In the genomic region with DNA sequence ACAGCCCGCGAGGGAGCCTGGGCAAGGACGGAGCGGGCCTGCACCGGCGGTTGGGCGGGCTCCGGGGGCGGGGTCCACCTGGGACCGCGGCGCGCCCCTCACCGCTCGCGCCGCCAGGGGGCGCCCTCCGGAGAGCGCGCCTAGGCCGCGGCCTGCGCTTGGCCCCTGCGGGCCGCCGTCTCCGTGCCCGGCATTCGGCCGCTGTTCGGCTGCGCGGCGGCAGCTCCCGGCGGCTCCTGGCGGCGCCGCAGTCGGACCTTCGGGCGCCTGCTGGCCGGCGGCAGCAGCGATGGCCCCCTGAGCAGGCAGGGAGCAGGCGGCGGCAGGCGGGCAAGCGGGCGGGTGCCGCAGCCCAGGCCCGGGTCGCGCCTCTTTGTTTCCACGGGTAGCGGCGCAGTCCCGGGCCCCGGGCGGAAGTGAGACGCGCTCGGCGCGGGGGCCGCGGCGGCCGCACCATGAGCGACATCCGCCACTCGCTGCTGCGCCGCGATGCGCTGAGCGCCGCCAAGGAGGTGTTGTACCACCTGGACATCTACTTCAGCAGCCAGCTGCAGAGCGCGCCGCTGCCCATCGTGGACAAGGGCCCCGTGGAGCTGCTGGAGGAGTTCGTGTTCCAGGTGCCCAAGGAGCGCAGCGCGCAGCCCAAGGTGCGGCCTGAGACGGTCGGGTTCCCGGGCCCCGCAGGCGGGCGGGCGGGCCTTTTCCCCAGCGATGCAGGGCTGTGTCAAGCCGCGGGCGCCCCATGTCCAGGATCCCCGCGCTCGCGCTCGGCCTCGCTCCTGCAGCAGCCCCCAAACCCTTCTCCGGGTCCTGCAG, we compare ENCODE assay signal across 8 cellular contexts. TPM values are rescaled to one million over a fixed set of nuclear protein-coding genes. Genes with fewer than 3 reads are reported as not detected.
A peak's percentile ranks its signal among the peaks of the same experiment; 100 is the strongest.
DNase-seq lines count a peak whose midpoint lies in the region; ATAC-seq and TF ChIP-seq lines count a peak whose summit lies in the region.

A gene (plus strand): TSS at position 193 of the 816 bp plus-strand sequence. CDS start 263 bp downstream, at position 456.

- H3K4me1 ChIP-seq in mesendoderm (ENCODE audit: control insufficient read depth, low read depth, low read length): no peaks in the 10 kb centered on the region

- no CpG with 5 or more reads among the region's 107 CpGs for WGBS in mesendoderm (ENCODE audit: extremely low coverage, insufficient coverage, low lambda C conversion rate)

- CTCF ChIA-PET in CD4-positive, alpha-beta T cell (lab: Charles Lee): interaction anchor here (0.6 to 2.1 kb wide), 8 partner anchors 10 to 593 kb away, joined by 3 to 14 read pairs (median 4); a partner anchor contains a TSS

- no peak within 1 kb of the TSS for H2BK5ac ChIP-seq in mesendoderm (ENCODE audit: low read length)

- H3K4me3 ChIP-seq in mesendoderm (ENCODE audit: low read length): peak within 1 kb of the TSS; percentile 98

- peaks cover 81% of the 10 kb centered on the region for H3K36me3 Mint-ChIP-seq in CD4-positive, alpha-beta T cell (ENCODE audit: low read depth)
- peaks cover 60% of the 10 kb centered on the region for H3K36me3 Mint-ChIP-seq in effector memory CD8-positive, alpha-beta T cell (ENCODE audit: insufficient read depth)

- H3K4me3 Mint-ChIP-seq in CD4-positive, alpha-beta T cell: peak within 1 kb of the TSS; percentile 98
- peak within 1 kb of the TSS; percentile 88 to 93 for H3K4me3 Mint-ChIP-seq in effector memory CD8-positive, alpha-beta T cell

- H3K9me3 Mint-ChIP-seq in CD4-positive, alpha-beta T cell: no peaks in the 10 kb centered on the region
- H3K9me3 Mint-ChIP-seq in effector memory CD8-positive, alpha-beta T cell: no peaks in the 10 kb centered on the region

- H3K79me2 ChIP-seq in mesendoderm (ENCODE audit: control insufficient read depth, insufficient read depth, low read length): no peaks in the 10 kb centered on the region

- ATAC-seq in CD4-positive, alpha-beta T cell (ENCODE audit: poor library complexity): peak; percentile 89
- ATAC-seq in HG03457 (IDR thresholded peaks at IDR 0.05; ENCODE audit: unreplicated experiment): peak; percentile 79
- ATAC-seq in effector memory CD8-positive, alpha-beta T cell (replicated peaks): peak; percentile 88

- H3K36me3 ChIP-seq in mesendoderm (ENCODE audit: control insufficient read depth, insufficient read depth, low read length): peaks cover 3% of the 10 kb centered on the region

- peak within 1 kb of the TSS; percentile 83 for H3K4me2 ChIP-seq in mesendoderm (ENCODE audit: low read length)

- H3K23ac ChIP-seq in mesendoderm (ENCODE audit: low read length): no peak within 1 kb of the TSS

- peak; percentile 45 for TF ChIP-seq CTCF in CD4-positive, alpha-beta T cell (IDR thresholded peaks at IDR 0.05)

- H2BK120ac ChIP-seq in mesendoderm (ENCODE audit: low read depth, low read length): no peak within 1 kb of the TSS

- intact Hi-C loops in CD4-positive, alpha-beta T cell (cut with DNase I, micrococcal nuclease): loop anchor here (2.0 to 10.0 kb wide), 6 partner anchors 15 to 1052 kb away; a partner anchor contains a TSS

- H3K4ac ChIP-seq in mesendoderm (ENCODE audit: low read depth, low read length): peak within 1 kb of the TSS; percentile 57

- no peaks in the 10 kb centered on the region for H3K79me1 ChIP-seq in mesendoderm (ENCODE audit: low read length)

- H4K5ac ChIP-seq in mesendoderm (ENCODE audit: low read length): no peak within 1 kb of the TSS

- H2BK15ac ChIP-seq in mesendoderm (replicated peaks; ENCODE audit: low read depth): no peak within 1 kb of the TSS

- peak; percentile 65 to 85 (median 76) for DNase-seq in CD4-positive, alpha-beta T cell
- peak; percentile 76 for DNase-seq in GM19240 (ENCODE audit: insufficient read length, low spot score)
- peak; percentile 9 for DNase-seq in NCI-H82 treated with DMSO at 0.1 percent for 48 hours (lab: John Stamatoyannopoulos, UW; ENCODE audit: unreplicated experiment)
- DNase-seq in activated CD8-positive, alpha-beta memory T cell treated with anti-CD3 and anti-CD28 coated beads for 24 hours: peak; percentile 93
- DNase-seq in effector memory CD8-positive, alpha-beta T cell: peak; percentile 79 to 87 (median 82)
- DNase-seq in mesendoderm: peak; percentile 87
- peak; percentile 55 for DNase-seq in stimulated activated CD8-positive, alpha-beta memory T cell treated with anti-CD3 and anti-CD28 coated beads, Interleukin-15, amount 100 ng/mL, for 1 hour (ENCODE audit: low read depth)

- no peaks in the 10 kb centered on the region for H3K27me3 Mint-ChIP-seq in CD4-positive, alpha-beta T cell
- H3K27me3 Mint-ChIP-seq in effector memory CD8-positive, alpha-beta T cell: no peaks in the 10 kb centered on the region

- H3K9ac ChIP-seq in mesendoderm (ENCODE audit: low read length): peak within 1 kb of the TSS; percentile 97

- H2AK5ac ChIP-seq in mesendoderm (ENCODE audit: low read length): no peak within 1 kb of the TSS

- H3K27ac Mint-ChIP-seq in CD4-positive, alpha-beta T cell: peak within 1 kb of the TSS; percentile 96
- H3K27ac Mint-ChIP-seq in effector memory CD8-positive, alpha-beta T cell: peak within 1 kb of the TSS; percentile 89 to 94

- no peaks in the 10 kb centered on the region for H3K9me3 ChIP-seq in CD4-positive, alpha-beta T cell (ENCODE audit: control insufficient read depth, low read length)

- peak within 1 kb of the TSS; percentile 94 for H3K18ac ChIP-seq in mesendoderm (ENCODE audit: low read length)

- H3K4me1 Mint-ChIP-seq in CD4-positive, alpha-beta T cell (ENCODE audit: low read depth): peaks cover 12% of the 10 kb centered on the region
- peaks cover 7 to 11% of the 10 kb centered on the region in 2 donors for H3K4me1 Mint-ChIP-seq in effector memory CD8-positive, alpha-beta T cell (ENCODE audit: low read depth in 2 of 2)

- no peak within 1 kb of the TSS for H4K8ac ChIP-seq in mesendoderm (ENCODE audit: low read depth, low read length)

- H3K56ac ChIP-seq in mesendoderm (ENCODE audit: low read length): peak within 1 kb of the TSS; percentile 99

- H3K27me3 ChIP-seq in CD4-positive, alpha-beta T cell (ENCODE audit: control insufficient read depth, insufficient read depth, low read length): no peaks in the 10 kb centered on the region
- H3K27me3 ChIP-seq in mesendoderm (ENCODE audit: insufficient read depth, low read length, poor library complexity): no peaks in the 10 kb centered on the region

- peak within 1 kb of the TSS; percentile 59 for H3K27ac ChIP-seq in CD4-positive, alpha-beta T cell (ENCODE audit: low read depth, low read length)
- peak within 1 kb of the TSS; percentile 83 for H3K27ac ChIP-seq in mesendoderm (ENCODE audit: low read depth, low read length)

- POLR2A ChIA-PET in CD4-positive, alpha-beta T cell (lab: Charles Lee): interaction anchor here (0.9 to 1.9 kb wide), 10 partner anchors 10 to 142 kb away, joined by 3 to 21 read pairs (median 4); a partner anchor contains a TSS

RNA-seq across cellular contexts. Expression of the gene that starts here (rescaled TPM):
- total RNA-seq in CD4-positive, alpha-beta T cell: 10 to 100 TPM; 39.3 to 41.8 TPM
- polyA plus RNA-seq in mesendoderm (2013, experiment 1 of 2): 19.2 TPM
- polyA plus RNA-seq in mesendoderm (2013, experiment 2 of 2): 19.6 TPM

Comparison
In these comparisons a context has a peak if more than half of its experiments do, and no peak if none do; other contexts are left out.
1. Peak in every context shown above with its lines: DNase-seq, ATAC-seq, H3K4me3 ChIP-seq and H3K27ac ChIP-seq.
2. DNase-seq: peak in every context shown above with its lines; median percentile 93 in activated CD8-positive, alpha-beta memory T cell treated with anti-CD3 and anti-CD28 coated beads for 24 hours; 87 in mesendoderm; 82 in effector memory CD8-positive, alpha-beta T cell; 76 in CD4-positive, alpha-beta T cell; 76 in GM19240; 55 in stimulated activated CD8-positive, alpha-beta memory T cell treated with anti-CD3 and anti-CD28 coated beads, Interleukin-15, amount 100 ng/mL, for 1 hour; 9 in NCI-H82 treated with DMSO at 0.1 percent for 48 hours.